Comparison of ENCODE assay signal across 8 cellular contexts in the genomic region with DNA sequence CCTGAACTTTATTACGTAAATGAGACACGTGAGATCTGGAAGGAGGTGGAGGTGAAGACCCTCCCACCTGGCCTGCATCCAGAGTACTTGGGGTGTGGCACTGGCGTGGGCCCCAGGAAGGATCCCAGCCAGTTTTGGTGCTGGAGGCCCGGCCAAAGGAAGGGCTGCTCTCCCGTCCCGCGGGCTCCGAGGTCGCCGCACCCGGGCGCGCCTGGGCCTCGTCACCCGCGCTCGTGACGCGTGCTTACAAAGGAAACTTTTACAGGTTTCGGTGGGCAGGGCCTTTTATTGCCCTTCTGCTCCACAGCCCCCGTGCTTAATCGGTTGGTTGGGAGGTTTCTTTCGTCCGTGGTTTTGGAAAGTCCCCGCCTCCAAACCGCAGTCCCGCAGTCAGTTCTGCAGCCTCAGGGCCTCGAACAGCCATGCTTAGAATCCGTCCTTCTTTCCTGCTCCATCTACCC. TPM values are rescaled to one million over a fixed set of nuclear protein-coding genes. Genes with fewer than 3 reads are reported as not detected.
DNase-seq lines count a peak whose midpoint lies in the region; ATAC-seq and TF ChIP-seq lines count a peak whose summit lies in the region.

No MANE protein-coding gene starts in this region.

- no peak for TF ChIP-seq RAD21 in Ishikawa (IDR thresholded peaks at IDR 0.05; ENCODE audit: low read depth)

- ATAC-seq in GM21515 (IDR thresholded peaks at IDR 0.05; ENCODE audit: unreplicated experiment): peak; percentile 53

- H3K9me3 Mint-ChIP-seq in CD4-positive, alpha-beta memory T cell: peaks cover 8 to 51% (median 44%) of the 10 kb centered on the region in 8 donors

- TF ChIP-seq CTCF in adrenal gland (IDR thresholded peaks at IDR 0.05) (no peak), thyroid gland (IDR thresholded peaks at IDR 0.05) (no peak)

- H3K27ac ChIP-seq in CD4-positive, alpha-beta memory T cell (ENCODE audit: low read depth, low read length): no peak overlapping the region
- H3K27ac ChIP-seq in adrenal gland (peak overlapping the region in 1 of 5 donors; percentile 1), thyroid gland (no peak overlapping the region)

- POLR2A ChIA-PET in CD4-positive, alpha-beta memory T cell (lab: Charles Lee; ENCODE audit: partially characterized antibody): no interaction called here

- peaks cover 9 to 10% of the 10 kb centered on the region in 2 donors for H3K36me3 Mint-ChIP-seq in CD4-positive, alpha-beta memory T cell

- H3K4me1 Mint-ChIP-seq in CD4-positive, alpha-beta memory T cell: peaks cover 14 to 43% (median 27%) of the 10 kb centered on the region in 4 donors

- intact Hi-C loops in CD4-positive, alpha-beta memory T cell (cut with micrococcal nuclease): loop anchor here (1.0 to 5.0 kb wide), 5 partner anchors 10 to 152 kb away; partner anchors contain the start of genes CDKN2A, CDKN2B and CDKN2B-AS1
- intact Hi-C loops in adrenal gland (cut with DNase I) (no loop called here), thyroid gland (cut with DNase I) (no loop called here)

- DNase-seq in CD4-positive, alpha-beta memory T cell: peak; percentile 56 to 86 (median 62)
- peak; percentile 39 to 72 (median 60) for DNase-seq in adrenal gland
- DNase-seq in kidney tubule cell (ENCODE audit: low spot score): peak; percentile 57
- DNase-seq in stimulated activated CD8-positive, alpha-beta memory T cell treated with anti-CD3 and anti-CD28 coated beads, Interleukin-15, amount 100 ng/mL, for 4 hours (ENCODE audit: low read depth in 2 of 2): peak; percentile 18 to 41
- no peak for DNase-seq in NCI-H1694 (lab: John Stamatoyannopoulos, UW)
- no peak for DNase-seq in thyroid gland

- peak overlapping the region; percentile 24 to 81 (median 57) for H3K27ac Mint-ChIP-seq in CD4-positive, alpha-beta memory T cell

- peak overlapping the region in 1 of 2 donors; percentile 44 for H3K4me3 ChIP-seq in CD4-positive, alpha-beta memory T cell (ENCODE audit: low read length in 2 of 2)
- H3K4me3 ChIP-seq in adrenal gland (peak overlapping the region in 1 of 4 donors; percentile 44), thyroid gland (replicated peaks in 1 of 3) (no peak overlapping the region)

- peaks cover 22% of the 10 kb centered on the region for H3K4me1 ChIP-seq in CD4-positive, alpha-beta memory T cell (ENCODE audit: insufficient read depth, low read length)
- H3K4me1 ChIP-seq in adrenal gland (replicated peaks in 1 of 2): peaks cover 0 to 13% of the 10 kb centered on the region in 2 donors
- peaks cover 5 to 9% of the 10 kb centered on the region in 2 donors for H3K4me1 ChIP-seq in thyroid gland

- no peak for TF ChIP-seq EP300 in Ishikawa (IDR thresholded peaks at IDR 0.05; ENCODE audit: borderline replicate concordance)

- TF ChIP-seq POLR2A in adrenal gland (IDR thresholded peaks at IDR 0.05) (no peak), thyroid gland (IDR thresholded peaks at IDR 0.05) (no peak)

- peaks cover 64% of the 10 kb centered on the region for H3K27me3 ChIP-seq in CD4-positive, alpha-beta memory T cell (ENCODE audit: insufficient read depth, low read length)
- peaks cover 52% of the 10 kb centered on the region for H3K27me3 ChIP-seq in adrenal gland
- H3K27me3 ChIP-seq in thyroid gland: peaks cover 46% of the 10 kb centered on the region

- 0 to 3% (median 2%) methylated on average over 12 to 29 of the region's 29 CpGs for WGBS in adrenal gland, 4 donors
- WGBS in thyroid gland, 2 donors: 4 to 5% methylated on average over 28 to 29 of the region's 29 CpGs

- H3K27me3 Mint-ChIP-seq in CD4-positive, alpha-beta memory T cell: peaks cover 73 to 85% of the 10 kb centered on the region in 2 donors

- peak overlapping the region; percentile 57 to 74 (median 68) for H3K4me3 Mint-ChIP-seq in CD4-positive, alpha-beta memory T cell

- no peaks in the 10 kb centered on the region for H3K36me3 ChIP-seq in CD4-positive, alpha-beta memory T cell (ENCODE audit: insufficient read depth, low read length)
- H3K36me3 ChIP-seq in adrenal gland (replicated peaks in 1 of 2) (no peaks in the 10 kb centered on the region), thyroid gland (no peaks in the 10 kb centered on the region)

- CTCF ChIA-PET in CD4-positive, alpha-beta memory T cell (lab: Charles Lee; ENCODE audit: partially characterized antibody): interaction anchor here (1.0 kb wide), 1 partner anchor 44 kb away, joined by 4 read pairs; the partner anchor contains the start of gene CDKN2B

- H3K9me3 ChIP-seq in CD4-positive, alpha-beta memory T cell (ENCODE audit: control insufficient read depth in 1 of 2, low read length in 2 of 2): no peaks in the 10 kb centered on the region
- H3K9me3 ChIP-seq in adrenal gland (replicated peaks in 1 of 3) (no peaks in the 10 kb centered on the region), thyroid gland (no peaks in the 10 kb centered on the region)

TF ChIP-seq in Ishikawa, 13 proteins besides CTCF, POLR2A, EP300 and RAD21:
- TF ChIP-seq TCF12 (IDR thresholded peaks at IDR 0.05; ENCODE audit: low read depth): no peak
- no peak for TF ChIP-seq TEAD4 (IDR thresholded peaks at IDR 0.05)
- TF ChIP-seq ZBTB7A (IDR thresholded peaks at IDR 0.05; ENCODE audit: low read depth): no peak
- TF ChIP-seq CREB1 (IDR thresholded peaks at IDR 0.05; ENCODE audit: low read depth): peak; percentile 36
- TF ChIP-seq USF1 (IDR thresholded peaks at IDR 0.05): peak; percentile 70
- TF ChIP-seq, protein P1, sequence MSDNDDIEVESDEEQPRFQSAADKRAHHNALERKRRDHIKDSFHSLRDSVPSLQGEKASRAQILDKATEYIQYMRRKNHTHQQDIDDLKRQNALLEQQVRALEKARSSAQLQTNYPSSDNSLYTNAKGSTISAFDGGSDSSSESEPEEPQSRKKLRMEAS (IDR thresholded peaks at IDR 0.05): peak; percentile 45; the same call in 1 of the 2 replicates
- TF ChIP-seq FOXM1 (IDR thresholded peaks at IDR 0.05; ENCODE audit: borderline replicate concordance, low read depth): no peak
- TF ChIP-seq NFIC (IDR thresholded peaks at IDR 0.05): peak; percentile 80
- no peak for TF ChIP-seq CEBPB (IDR thresholded peaks at IDR 0.05)
- no peak for TF ChIP-seq YY1 (IDR thresholded peaks at IDR 0.05; ENCODE audit: low read depth)
- no peak for TF ChIP-seq EGR1 (IDR thresholded peaks at IDR 0.05)
- TF ChIP-seq, protein P2, sequence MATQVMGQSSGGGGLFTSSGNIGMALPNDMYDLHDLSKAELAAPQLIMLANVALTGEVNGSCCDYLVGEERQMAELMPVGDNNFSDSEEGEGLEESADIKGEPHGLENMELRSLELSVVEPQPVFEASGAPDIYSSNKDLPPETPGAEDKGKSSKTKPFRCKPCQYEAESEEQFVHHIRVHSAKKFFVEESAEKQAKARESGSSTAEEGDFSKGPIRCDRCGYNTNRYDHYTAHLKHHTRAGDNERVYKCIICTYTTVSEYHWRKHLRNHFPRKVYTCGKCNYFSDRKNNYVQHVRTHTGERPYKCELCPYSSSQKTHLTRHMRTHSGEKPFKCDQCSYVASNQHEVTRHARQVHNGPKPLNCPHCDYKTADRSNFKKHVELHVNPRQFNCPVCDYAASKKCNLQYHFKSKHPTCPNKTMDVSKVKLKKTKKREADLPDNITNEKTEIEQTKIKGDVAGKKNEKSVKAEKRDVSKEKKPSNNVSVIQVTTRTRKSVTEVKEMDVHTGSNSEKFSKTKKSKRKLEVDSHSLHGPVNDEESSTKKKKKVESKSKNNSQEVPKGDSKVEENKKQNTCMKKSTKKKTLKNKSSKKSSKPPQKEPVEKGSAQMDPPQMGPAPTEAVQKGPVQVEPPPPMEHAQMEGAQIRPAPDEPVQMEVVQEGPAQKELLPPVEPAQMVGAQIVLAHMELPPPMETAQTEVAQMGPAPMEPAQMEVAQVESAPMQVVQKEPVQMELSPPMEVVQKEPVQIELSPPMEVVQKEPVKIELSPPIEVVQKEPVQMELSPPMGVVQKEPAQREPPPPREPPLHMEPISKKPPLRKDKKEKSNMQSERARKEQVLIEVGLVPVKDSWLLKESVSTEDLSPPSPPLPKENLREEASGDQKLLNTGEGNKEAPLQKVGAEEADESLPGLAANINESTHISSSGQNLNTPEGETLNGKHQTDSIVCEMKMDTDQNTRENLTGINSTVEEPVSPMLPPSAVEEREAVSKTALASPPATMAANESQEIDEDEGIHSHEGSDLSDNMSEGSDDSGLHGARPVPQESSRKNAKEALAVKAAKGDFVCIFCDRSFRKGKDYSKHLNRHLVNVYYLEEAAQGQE (IDR thresholded peaks at IDR 0.05; ENCODE audit: low read depth): no peak
- peak; percentile 30; the same call in 1 of the 2 replicates for TF ChIP-seq TAF1 (IDR thresholded peaks at IDR 0.05; ENCODE audit: low read depth)

RNA-seq across cellular contexts. Expression of gene CDKN2A, which starts 29.2 kb away (rescaled TPM):
- 1 to 10 TPM; 6.1 to 7.0 TPM for total RNA-seq in CD4-positive, alpha-beta memory T cell
- 1 to 10 TPM; 5.4 to 6.3 TPM for polyA plus RNA-seq in CD4-positive, alpha-beta memory T cell
- total RNA-seq in adrenal gland (10 to 100 TPM in 6 of 8 donors, 1 to 10 TPM in 2; 4.1 to 34.5 (median 17.0) TPM), thyroid gland (1 to 10 TPM in 3 of 4 donors, not detected in 1; 1.9 to 2.3 (median 2.1) TPM)
- polyA plus RNA-seq in adrenal gland: 10 to 100 TPM in 2 of 3 donors, 1 to 10 TPM in 1; 2.6 to 15.8 (median 11.6) TPM

RNA-seq across cellular contexts. Expression of gene CDKN2B-AS1, which starts 29.6 kb away (rescaled TPM):
- total RNA-seq in CD4-positive, alpha-beta memory T cell: 1 to 10 TPM; 1.9 to 2.2 TPM
- polyA plus RNA-seq in CD4-positive, alpha-beta memory T cell: under 1 TPM in 1 of 2 donors, not detected in 1; 0.11 TPM
- total RNA-seq in adrenal gland (1 to 10 TPM in 3 of 8 donors, under 1 TPM in 4, not detected in 1; 0.28 to 2.5 (median 0.87) TPM), thyroid gland (under 1 TPM in 2 of 4 donors, not detected in 2; 0.38 to 0.56 TPM)
- polyA plus RNA-seq in adrenal gland: 1 to 10 TPM in 1 of 3 donors, under 1 TPM in 2; 0.13 to 1.5 (median 0.74) TPM

RNA-seq across cellular contexts. Expression of gene CDKN2B, which starts 44.1 kb away (rescaled TPM):
- under 1 TPM; 0.64 TPM for total RNA-seq in CD4-positive, alpha-beta memory T cell
- 1 to 10 TPM in 1 of 2 donors, under 1 TPM in 1; 0.26 to 2.1 TPM for polyA plus RNA-seq in CD4-positive, alpha-beta memory T cell
- total RNA-seq in adrenal gland: 10 to 100 TPM in 2 of 8 donors, 1 to 10 TPM in 6; 2.7 to 13.8 (median 6.5) TPM
- polyA plus RNA-seq in adrenal gland: 1 to 10 TPM; 1.4 to 4.3 (median 3.3) TPM
- 1 to 10 TPM in 2 of 4 donors, under 1 TPM in 2; 0.44 to 2.0 (median 1.2) TPM for total RNA-seq in thyroid gland

Comparison
In these comparisons a context has a peak if more than half of its experiments do, and no peak if none do; other contexts are left out.
1. DNase-seq: peak in CD4-positive, alpha-beta memory T cell (5 of 5), adrenal gland (7 of 7), kidney tubule cell (single experiment) and stimulated activated CD8-positive, alpha-beta memory T cell treated with anti-CD3 and anti-CD28 coated beads, Interleukin-15, amount 100 ng/mL, for 4 hours (2 of 2); none in NCI-H1694 (single experiment) and thyroid gland (0 of 2).